In the genomic region with DNA sequence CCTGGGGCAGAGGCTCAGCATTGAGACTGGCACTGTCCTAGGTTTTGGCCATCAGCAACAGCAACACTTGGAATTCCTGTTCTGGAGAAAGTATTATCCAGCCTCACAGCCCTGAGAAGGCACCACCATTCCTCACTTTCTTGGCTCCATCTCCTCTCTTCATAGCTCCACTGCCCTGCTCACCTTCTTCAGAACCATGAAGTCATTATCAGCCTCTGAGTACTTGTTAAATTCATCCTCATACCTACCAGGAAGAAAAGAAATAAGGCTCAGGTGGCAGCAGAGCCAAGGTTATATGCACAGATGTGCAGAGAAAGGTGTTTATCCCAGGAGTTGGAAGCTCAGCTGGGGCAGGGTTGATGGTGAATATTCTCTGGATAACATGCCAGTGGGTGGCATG, we compare ENCODE assay signal across 28 cellular contexts. TPM values are rescaled to one million over a fixed set of nuclear protein-coding genes. Genes with fewer than 3 reads are reported as not detected.
"Had no signal": no experiment of that assay in that cellular context is flagged by ENCODE, and none has a peak within 500 bp of the region (broad histone marks: within the 10 kb centered on the region; RNA-seq: fewer than 3 reads in every experiment).

No MANE protein-coding gene starts in this region.

- H3K4me3 ChIP-seq: stomach, suprapubic skin, testis, thoracic aorta, thyroid gland, tibial artery, tibial nerve, transverse colon, upper lobe of left lung, upper lobe of right lung, uterus, vagina had no signal

- H3K36me3 ChIP-seq: stomach, suprapubic skin, thoracic aorta, thyroid gland, tibial artery, tibial nerve, transverse colon, upper lobe of left lung, upper lobe of right lung, uterus, vagina had no signal

- H3K9me3 ChIP-seq: stomach, suprapubic skin, testis, thoracic aorta, thyroid gland, tibial artery, tibial nerve, transverse colon, upper lobe of left lung, upper lobe of right lung, uterus, vagina had no signal

- DNase-seq: stimulated activated CD4-positive, alpha-beta T cell treated with anti-CD3 and anti-CD28 coated beads, Interleukin-2, amount 100 ng/mL, for 48 hours; stimulated activated CD4-positive, alpha-beta T cell treated with anti-CD3 and anti-CD28 coated beads, Interleukin-4, amount 100 ng/mL, for 1 hour; stimulated activated CD4-positive, alpha-beta T cell treated with anti-CD3 and anti-CD28 coated beads, Interleukin-4, amount 100 ng/mL, for 24 hours; stimulated activated CD4-positive, alpha-beta T cell treated with anti-CD3 and anti-CD28 coated beads, Interleukin-4, amount 100 ng/mL, for 4 hours; stimulated activated CD8-positive, alpha-beta memory T cell treated with anti-CD3 and anti-CD28 coated beads, Interleukin-4, amount 100 ng/mL, for 48 hours; stimulated activated naive B cell treated with anti-CD40 and anti-IgM and Interleukin-4, amounts not matched to agents 10 μg/mL and 1 μg/mL and 100 μg/mL, for 72 hours; stimulated activated naive CD4-positive, alpha-beta T cell; stimulated activated naive CD4-positive, alpha-beta T cell treated with Interleukin-2 at 50 U/mL for 16 hours; stimulated activated naive CD8-positive, alpha-beta T cell treated with anti-CD3 and anti-CD28 coated beads, Interleukin-15, amount 100 ng/mL, for 72 hours; stimulated activated naive CD8-positive, alpha-beta T cell treated with anti-CD3 and anti-CD28 coated beads, Interleukin-15, Interleukin-2, amounts not matched to agents 100 U/mL and 50 U/mL, for 24 hours; stomach; substantia nigra; testis; thyroid gland; tibial artery; transverse colon; trophoblast cell; upper lobe of left lung; upper lobe of right lung; uterus had no signal

- H3K27ac ChIP-seq: stomach, suprapubic skin, testis, thoracic aorta, thyroid gland, tibial artery, tibial nerve, transverse colon, upper lobe of left lung, upper lobe of right lung, uterus, vagina had no signal

- H3K4me1 ChIP-seq: stomach, suprapubic skin, testis, thyroid gland, tibial artery, tibial nerve, transverse colon, upper lobe of left lung, upper lobe of right lung, uterus, vagina had no signal

- H3K27me3 ChIP-seq: suprapubic skin, testis, thyroid gland, tibial nerve, transverse colon, upper lobe of left lung, uterus, vagina had no signal

RNA-seq across cellular contexts. Expression of gene KRT76, which starts 25.4 kb away (rescaled TPM):
- total RNA-seq: stomach, subcutaneous adipose tissue, suprapubic skin, temporal lobe, testis, thoracic aorta, thyroid gland, tibial nerve, transverse colon, upper lobe of left lung, upper lobe of right lung, ureter, urinary bladder, uterus, vagina had no signal

RNA-seq across cellular contexts. Expression of gene KRT3, which starts 44.1 kb away (rescaled TPM):
- total RNA-seq: stomach, subcutaneous adipose tissue, suprapubic skin, temporal lobe, testis, thoracic aorta, thyroid gland, tibial nerve, transverse colon, upper lobe of left lung, upper lobe of right lung, ureter, urinary bladder, uterus, vagina had no signal

RNA-seq across cellular contexts. Expression of gene KRT77, which starts 48.5 kb away (rescaled TPM):
- total RNA-seq: stomach, thyroid gland, tibial nerve, transverse colon, upper lobe of left lung, upper lobe of right lung, ureter, urinary bladder, uterus had no signal
